In the genomic region with DNA sequence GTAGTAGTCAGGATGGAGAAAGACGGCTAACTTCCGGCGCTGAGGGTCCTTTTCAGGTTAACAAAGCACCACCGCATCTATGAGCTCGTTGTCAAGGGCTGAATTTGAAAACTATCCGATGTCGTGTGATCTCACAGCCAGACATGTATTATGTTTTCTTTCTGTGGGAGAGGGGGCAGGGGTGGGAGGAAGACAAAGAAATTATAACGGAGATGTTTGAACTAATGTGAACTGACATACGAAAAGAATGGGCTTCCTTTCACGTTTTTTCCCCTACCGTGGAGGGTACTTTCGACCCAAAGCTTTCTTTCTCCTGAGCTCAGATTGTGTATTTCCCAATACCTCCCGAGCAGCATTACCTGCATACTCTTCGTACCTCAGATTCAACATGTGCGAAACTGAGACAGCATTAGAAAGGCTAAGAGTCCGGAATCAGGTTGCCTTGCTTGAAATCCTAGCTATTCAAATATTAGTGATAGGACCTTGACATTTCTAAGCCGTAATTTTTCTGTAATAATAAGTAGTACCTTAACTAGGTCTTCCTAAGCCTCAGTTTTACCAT, we compare ENCODE assay signal across 8 cellular contexts. TPM values are rescaled to one million over a fixed set of nuclear protein-coding genes. Genes with fewer than 3 reads are reported as not detected.
DNase-seq lines count a peak whose midpoint lies in the region; ATAC-seq and TF ChIP-seq lines count a peak whose summit lies in the region.

No MANE protein-coding gene starts in this region.

- H3K4me3 Mint-ChIP-seq in central memory CD8-positive, alpha-beta T cell, result peak overlapping the region; percentile 86

- H2BK120ac ChIP-seq in IMR-90 (ENCODE audit: low read depth, low read length), result 0 out of 2 replicates have a peak overlapping the region, but pooled peaks have one; percentile 3

- no peaks in the 10 kb centered on the region for H3K9me1 ChIP-seq in IMR-90 (ENCODE audit: insufficient read depth, low read length)

- H3K27me3 Mint-ChIP-seq in central memory CD8-positive, alpha-beta T cell, result no peaks in the 10 kb centered on the region

- no peaks in the 10 kb centered on the region for H3K27me3 ChIP-seq in A673 (replicated peaks; ENCODE audit: insufficient read depth, low read depth, low read length, poor library complexity)
- peaks cover 43% of the 10 kb centered on the region for H3K27me3 ChIP-seq in IMR-90 (ENCODE audit: control insufficient read depth, insufficient read depth, low read length)
- no peaks in the 10 kb centered on the region for H3K27me3 ChIP-seq in mucosa of stomach (ENCODE audit: control insufficient read depth, insufficient read depth, low read length)

- no peak overlapping the region for H2AK5ac ChIP-seq in IMR-90 (ENCODE audit: low read depth, low read length)

- TF ChIP-seq POLR2A in IMR-90 (IDR thresholded peaks at IDR 0.05; ENCODE audit: low read depth, low read length), result no peak

- H4K20me1 ChIP-seq in IMR-90 (ENCODE audit: insufficient read depth, low read length), result no peaks in the 10 kb centered on the region

- H3K4me1 Mint-ChIP-seq in central memory CD8-positive, alpha-beta T cell, result peaks cover 13% of the 10 kb centered on the region

- H4K8ac ChIP-seq in IMR-90 (ENCODE audit: low read depth in 2 of 2, low read length in 2 of 2), result peak overlapping the region in 1 of 2 experiments; percentile 57; a peak in 2 of 4 replicates

- H4K5ac ChIP-seq in IMR-90 (ENCODE audit: low read depth, low read length), result no peak overlapping the region; the same call in 1 of the 2 replicates

- no peak overlapping the region for H3K4ac ChIP-seq in IMR-90 (ENCODE audit: low read depth, low read length)

- peak overlapping the region; percentile 92 for H2AFZ ChIP-seq in IMR-90 (replicated peaks; ENCODE audit: low read length, poor library complexity)

- H2BK15ac ChIP-seq in IMR-90 (ENCODE audit: low read depth, low read length), result no peak overlapping the region

- H3K9me3 Mint-ChIP-seq in central memory CD8-positive, alpha-beta T cell, result no peaks in the 10 kb centered on the region

- WGBS in IMR-90 (ENCODE audit: extremely low coverage in 2 of 2, insufficient read length in 1 of 2), 2 experiments, result 3% methylated on average over 5 of the region's 17 CpGs; no CpG with 5 or more reads in 1 of the 2 experiments

- no peak for ATAC-seq in IMR-90 (ENCODE audit: low read depth)
- no peak for ATAC-seq in central memory CD8-positive, alpha-beta T cell (replicated peaks; ENCODE audit: extremely low read depth, poor library complexity, severe bottlenecking)
- ATAC-seq in GM18519 (IDR thresholded peaks at IDR 0.05; ENCODE audit: low FRiP score, unreplicated experiment), result no peak

- H3K36me3 ChIP-seq in A673 (ENCODE audit: insufficient read depth, low read length, poor library complexity, severe bottlenecking) (no peaks in the 10 kb centered on the region), IMR-90 (ENCODE audit: control insufficient read depth, insufficient read depth, low read length) (no peaks in the 10 kb centered on the region), mucosa of stomach (ENCODE audit: control insufficient read depth, insufficient read depth, low read length) (no peaks in the 10 kb centered on the region)

- H3K56ac ChIP-seq in IMR-90 (ENCODE audit: extremely low read depth, insufficient read depth, low read length), result no peak overlapping the region

- TF ChIP-seq RAD21 in IMR-90 (IDR thresholded peaks at IDR 0.05; ENCODE audit: low read length), result no peak

- no peaks in the 10 kb centered on the region for H3K9me3 ChIP-seq in A673 (ENCODE audit: low read depth, low read length, poor library complexity, severe bottlenecking)
- no peaks in the 10 kb centered on the region for H3K9me3 ChIP-seq in IMR-90 (ENCODE audit: control insufficient read depth, insufficient read depth, low read length)
- H3K9me3 ChIP-seq in mucosa of stomach (ENCODE audit: control insufficient read depth, low read length), result no peaks in the 10 kb centered on the region

- no peak overlapping the region for H2BK5ac ChIP-seq in IMR-90 (ENCODE audit: low read depth, low read length, poor library complexity, severe bottlenecking)

- dilution Hi-C loops in IMR-90 (cut with HindIII; ENCODE audit: low sequenced_read_pairs, unreplicated experiment), result no loop called here

- DNase-seq in A673 (ENCODE audit: low spot score) (no peak), IMR-90 (no peak), iPS-NIHi11 (ENCODE audit: low spot score) (no peak), SIG-M5 treated with dmso at 0.1 percent for 504 hours (lab: John Stamatoyannopoulos, UW; ENCODE audit: unreplicated experiment) (no peak), mesenteric fat pad (ENCODE audit: low spot score) (no peak)
- DNase-seq in central memory CD8-positive, alpha-beta T cell (ENCODE audit: low spot score in 2 of 2), result no peak

- H2AK9ac ChIP-seq in IMR-90 (replicated peaks; ENCODE audit: low read depth, low read length, poor library complexity), result no peak overlapping the region

- intact Hi-C loops in A673 (cut with micrococcal nuclease; ENCODE audit: unreplicated experiment), result no loop called here
- intact Hi-C loops in IMR-90 (cut with micrococcal nuclease), result no loop called here

- peak overlapping the region; percentile 56; the same call in 1 of the 2 replicates for H3K23ac ChIP-seq in IMR-90 (ENCODE audit: low read depth, low read length)

- TF ChIP-seq CTCF in A673 (conservative IDR thresholded peaks at IDR 0.05; ENCODE audit: low read depth, low read length), result no peak
- TF ChIP-seq CTCF in IMR-90 (conservative IDR thresholded peaks at IDR 0.05; ENCODE audit: low read depth, low read length), result no peak

- H3K4me3 ChIP-seq in A673 (ENCODE audit: low read depth, low read length, poor library complexity, severe bottlenecking), result peak overlapping the region; percentile 59
- peak overlapping the region; percentile 48 for H3K4me3 ChIP-seq in IMR-90 (ENCODE audit: insufficient read depth, low read depth, low read length)
- peak overlapping the region; percentile 32 for H3K4me3 ChIP-seq in mucosa of stomach (ENCODE audit: low read length)

- H3K27ac Mint-ChIP-seq in central memory CD8-positive, alpha-beta T cell (ENCODE audit: low read depth), result peak overlapping the region; percentile 99

- no peak overlapping the region for H4K91ac ChIP-seq in IMR-90 (ENCODE audit: insufficient read depth, low read depth, low read length)

- H3K27ac ChIP-seq in A673 (ENCODE audit: low read depth, low read length, poor library complexity, severe bottlenecking) (no peak overlapping the region), IMR-90 (ENCODE audit: insufficient read depth, low read length) (no peak overlapping the region)

- H3K14ac ChIP-seq in IMR-90 (replicated peaks; ENCODE audit: low read depth, low read length), result no peak overlapping the region

- H3K18ac ChIP-seq in IMR-90 (ENCODE audit: low read depth, low read length), result no peak overlapping the region

- in situ Hi-C loops in IMR-90 (cut with MboI; ENCODE audit: low sequenced_read_pairs), result no loop called here

- H2BK20ac ChIP-seq in IMR-90 (ENCODE audit: low read depth, low read length), result no peak overlapping the region

- BruUV-seq in A673 (replicated peaks; lab: Mats Ljungman, UMichigan) (TSS peak; percentile 97), IMR-90 (replicated peaks; lab: Mats Ljungman, UMichigan) (no TSS peak)

- H3K4me1 ChIP-seq in A673 (ENCODE audit: insufficient read depth, low read length, poor library complexity, severe bottlenecking) (no peaks in the 10 kb centered on the region), IMR-90 (ENCODE audit: control insufficient read depth, insufficient read depth, low read length) (no peaks in the 10 kb centered on the region), mucosa of stomach (ENCODE audit: control insufficient read depth, insufficient read depth, low read length) (peaks cover 26% of the 10 kb centered on the region)

- no peak overlapping the region for H3K9ac ChIP-seq in IMR-90 (ENCODE audit: low read depth, low read length)
- H3K9ac ChIP-seq in mucosa of stomach (ENCODE audit: low read length), result peak overlapping the region; percentile 96

- H3K4me2 ChIP-seq in IMR-90 (ENCODE audit: low read depth, low read length), result peak overlapping the region; percentile 52

- H3K79me1 ChIP-seq in IMR-90 (ENCODE audit: low read depth in 1 of 2, low read length in 2 of 2), result no peaks in the 10 kb centered on the region

- CTCF ChIA-PET in A673 (lab: Charles Lee), result no interaction called here
- CTCF ChIA-PET in IMR-90 (lab: Yijun Ruan, JAX), result interaction anchor here (0.5 to 0.7 kb wide), 3 partner anchors 73 to 279 kb away, joined by 3 to 4 read pairs (median 4); no protein-coding TSS in a partner anchor

- POLR2A ChIA-PET in A673 (lab: Charles Lee; ENCODE audit: low non-redundant PET) (interaction anchor here (0.6 kb wide), 1 partner anchor 185 kb away, joined by 3 read pairs; no protein-coding TSS in a partner anchor), IMR-90 (lab: Charles Lee; ENCODE audit: unreplicated experiment) (no interaction called here)

- H3K36me3 Mint-ChIP-seq in central memory CD8-positive, alpha-beta T cell (ENCODE audit: insufficient read depth), result peaks cover 20% of the 10 kb centered on the region

TF ChIP-seq in IMR-90, 13 proteins besides CTCF, POLR2A, EP300 and RAD21 (continues in another document):
- no peak for TF ChIP-seq FOS (IDR thresholded peaks at IDR 0.05; ENCODE audit: low read depth, low read length)
- no peak for TF ChIP-seq BHLHE40 (IDR thresholded peaks at IDR 0.05; ENCODE audit: low read depth, low read length)
- no peak for TF ChIP-seq MAFK (IDR thresholded peaks at IDR 0.05; ENCODE audit: low read depth, low read length)
- no peak for TF ChIP-seq NFE2L2 (IDR thresholded peaks at IDR 0.05; ENCODE audit: low read depth, low read length)
- TF ChIP-seq, protein P1, sequence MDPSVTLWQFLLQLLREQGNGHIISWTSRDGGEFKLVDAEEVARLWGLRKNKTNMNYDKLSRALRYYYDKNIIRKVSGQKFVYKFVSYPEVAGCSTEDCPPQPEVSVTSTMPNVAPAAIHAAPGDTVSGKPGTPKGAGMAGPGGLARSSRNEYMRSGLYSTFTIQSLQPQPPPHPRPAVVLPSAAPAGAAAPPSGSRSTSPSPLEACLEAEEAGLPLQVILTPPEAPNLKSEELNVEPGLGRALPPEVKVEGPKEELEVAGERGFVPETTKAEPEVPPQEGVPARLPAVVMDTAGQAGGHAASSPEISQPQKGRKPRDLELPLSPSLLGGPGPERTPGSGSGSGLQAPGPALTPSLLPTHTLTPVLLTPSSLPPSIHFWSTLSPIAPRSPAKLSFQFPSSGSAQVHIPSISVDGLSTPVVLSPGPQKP (IDR thresholded peaks at IDR 0.05; ENCODE audit: borderline replicate concordance, low read depth, low read length), result no peak
- no peak for TF ChIP-seq RCOR1 (IDR thresholded peaks at IDR 0.05; ENCODE audit: insufficient replicate concordance, low read length)
- no peak for TF ChIP-seq MAZ (IDR thresholded peaks at IDR 0.05; ENCODE audit: borderline replicate concordance, low read depth, low read length)
- TF ChIP-seq CHD1 (IDR thresholded peaks at IDR 0.05; ENCODE audit: low read depth, low read length), result no peak
- TF ChIP-seq SMC3 (IDR thresholded peaks at IDR 0.05; ENCODE audit: low read depth, low read length), result no peak

RNA-seq across cellular contexts. Expression of a gene that starts 0.7 kb away (rescaled TPM):
- 44.2 and 50.8 TPM in 2 replicates for total RNA-seq in A673 (2021)
- 50.3 and 60.6 TPM in 2 replicates for total RNA-seq in IMR-90 (2012; rRNA removed)
- 34.3 and 38.9 TPM in 2 replicates for polyA plus RNA-seq in IMR-90 (2012; rRNA removed)
- polyA plus RNA-seq in IMR-90 (2012; cell fraction: cytosol; rRNA removed), result 11.9 and 33.4 TPM in 2 replicates
- polyA plus RNA-seq in IMR-90 (2012; cell fraction: nucleus; rRNA removed; ENCODE audit: low replicate concordance), result 30.7 and 60.3 TPM in 2 replicates
- total RNA-seq in mesenteric fat pad, result 27.4 TPM
